Comparison of ENCODE assay signal across 26 cellular contexts in genomic region chr5:165397521-165397920, GRCh38.
"Had no signal": no experiment of that assay in that cellular context is flagged by ENCODE, and none has a peak within 500 bp of the region (broad histone marks: within the 10 kb centered on the region; RNA-seq: fewer than 3 reads in every experiment).

No MANE protein-coding gene starts in this region.

- H3K9me3 ChIP-seq: colonic mucosa, esophagus squamous epithelium, gastrocnemius medialis, left lung, lower lobe of right lung had no signal

- H3K4me3 Mint-ChIP-seq: dendritic cell treated with granulocyte-macrophage colony-stimulating factor and Interleukin-4, amounts not matched to agents 40 ng/mL and 50 ng/mL, for 4 days; effector memory CD8-positive, alpha-beta T cell; endodermal cell; mesothelial cell of epicardium had no signal

- H3K36me3 ChIP-seq: colonic mucosa, esophagus squamous epithelium, gastrocnemius medialis, heart right ventricle, left lung, lower lobe of right lung had no signal

- ATAC-seq: effector memory CD8-positive, alpha-beta T cell; esophagus mucosa; gastrocnemius medialis; heart right ventricle; left cardiac atrium; left lung; left ventricle myocardium superior; lower lobe of right lung had no signal

- H3K36me3 Mint-ChIP-seq: mesothelial cell of epicardium had no signal

- H3K4me1 Mint-ChIP-seq: endodermal cell had no signal

- H3K27me3 Mint-ChIP-seq: dendritic cell treated with granulocyte-macrophage colony-stimulating factor and Interleukin-4, amounts not matched to agents 40 ng/mL and 50 ng/mL, for 4 days; effector memory CD8-positive, alpha-beta T cell had no signal

- H3K27ac Mint-ChIP-seq: dendritic cell treated with granulocyte-macrophage colony-stimulating factor and Interleukin-4, amounts not matched to agents 40 ng/mL and 50 ng/mL, for 4 days; effector memory CD8-positive, alpha-beta T cell; endodermal cell; mesothelial cell of epicardium had no signal

- H3K9me3 Mint-ChIP-seq: endodermal cell, mesothelial cell of epicardium had no signal

- H3K27me3 ChIP-seq: colonic mucosa, esophagus squamous epithelium, gastrocnemius medialis, heart right ventricle, left lung had no signal

- FAIRE-seq: endometrium, islet of Langerhans, keratinocyte had no signal

- H3K27ac ChIP-seq: colonic mucosa, epithelial cell of prostate, esophagus squamous epithelium, gastrocnemius medialis, heart right ventricle, left lung, lower lobe of right lung had no signal

- H3K4me1 ChIP-seq: colonic mucosa, esophagus squamous epithelium, gastrocnemius medialis, heart right ventricle, left lung, lower lobe of right lung had no signal

- DNase-seq: colonic mucosa; cortex of kidney; effector CD8-positive, alpha-beta T cell; effector memory CD8-positive, alpha-beta T cell; endodermal cell; erythroblast; esophagus squamous epithelium; foreskin fibroblast; foreskin melanocyte; gastrocnemius medialis; glutamatergic neuron; head of caudate nucleus; heart right ventricle; hippocampal formation; left cardiac atrium; left lung; left ventricle myocardium superior; lower lobe of right lung; mesenchymal stem cell had no signal

- H3K4me3 ChIP-seq: colonic mucosa, esophagus squamous epithelium, gastrocnemius medialis, heart right ventricle, left lung, lower lobe of right lung had no signal
